ENCODE assay signal across 19 cellular contexts in the genomic region with DNA sequence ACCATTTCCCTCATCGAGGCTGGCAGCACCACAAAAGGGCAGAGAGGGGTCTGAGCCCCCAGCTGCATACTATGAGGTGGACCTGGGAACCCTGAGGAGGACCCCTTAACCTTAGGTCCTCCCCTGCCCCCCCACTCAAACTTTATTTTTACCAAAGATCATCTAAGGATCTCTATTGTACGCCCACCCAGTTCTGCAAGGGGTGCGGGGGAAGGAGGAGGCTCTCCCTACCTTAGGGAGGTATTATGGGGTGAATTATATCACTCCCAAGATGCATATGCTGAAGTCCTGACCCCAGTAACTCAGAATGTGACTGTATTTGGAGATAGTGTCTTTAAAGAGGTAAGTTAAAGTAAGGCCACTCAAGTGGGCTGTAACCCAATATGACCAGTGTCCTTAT. TPM values are rescaled to one million over a fixed set of nuclear protein-coding genes. Genes with fewer than 3 reads are reported as not detected.
DNase-seq lines count a peak whose midpoint lies in the region; ATAC-seq and TF ChIP-seq lines count a peak whose summit lies in the region.
"Had no signal": no experiment of that assay in that cellular context is flagged by ENCODE, and none has a peak within 500 bp of the region (broad histone marks: within the 10 kb centered on the region; RNA-seq: fewer than 3 reads in every experiment).

No MANE protein-coding gene starts in this region.

- no TSS peak for BruUV-seq in Caco-2 (replicated peaks; lab: Mats Ljungman, UMichigan)

- no peak overlapping the region for H2AFZ ChIP-seq in trophoblast cell (ENCODE audit: insufficient read depth, low read length, poor library complexity)

- no peak overlapping the region for H4K12ac ChIP-seq in trophoblast cell (ENCODE audit: low read depth, low read length)

- H3K9ac ChIP-seq in trophoblast cell (ENCODE audit: low read length) = no peak overlapping the region
- H3K9ac ChIP-seq: BLaER1 had no signal

- H3K4me1 Mint-ChIP-seq in Caco-2 (ENCODE audit: low read depth, unreplicated experiment) (peaks cover 38% of the 10 kb centered on the region), T-helper 17 cell (peaks cover 4% of the 10 kb centered on the region)
- H3K4me1 Mint-ChIP-seq: CD14-positive monocyte; CD4-positive, alpha-beta memory T cell; CD4-positive, CD25-positive, alpha-beta regulatory T cell; CD8-positive, alpha-beta memory T cell had no signal

- no peak overlapping the region for H3K18ac ChIP-seq in trophoblast cell (ENCODE audit: low read length)

- no peaks in the 10 kb centered on the region for H3K36me3 Mint-ChIP-seq in Caco-2 (ENCODE audit: insufficient read depth, unreplicated experiment)
- no peaks in the 10 kb centered on the region for H3K36me3 Mint-ChIP-seq in T-helper 17 cell (ENCODE audit: low read depth)
- H3K36me3 Mint-ChIP-seq: CD14-positive monocyte; CD4-positive, alpha-beta memory T cell; CD4-positive, CD25-positive, alpha-beta regulatory T cell; CD8-positive, alpha-beta memory T cell had no signal

- DNase-seq in Caco-2 (no peak), T-helper 17 cell (no peak), trophoblast cell (no peak), NCI-H2171 (lab: John Stamatoyannopoulos, UW) (no peak), gastrocnemius medialis (no peak)
- no peak for DNase-seq in activated CD4-positive, alpha-beta T cell treated with anti-CD3 and anti-CD28 coated beads for 1 hour
- DNase-seq: 8988T; ACHN; BE2C; C1 segment of cervical spinal cord; Calu3; CD4-positive, alpha-beta memory T cell; CD4-positive, CD25-positive, alpha-beta regulatory T cell; CD8-positive, alpha-beta memory T cell; COR-L47; DMS79; GF-D8 had no signal

- no peak overlapping the region for H3K14ac ChIP-seq in trophoblast cell (ENCODE audit: low read length)

- no CpG with 5 or more reads among the region's 3 CpGs for WGBS in trophoblast cell (ENCODE audit: extremely low coverage, insufficient coverage, insufficient read length)

- no peaks in the 10 kb centered on the region for H3K9me3 ChIP-seq in Caco-2
- H3K9me3 ChIP-seq in T-helper 17 cell (ENCODE audit: control insufficient read depth, low read length, poor library complexity, severe bottlenecking) = no peaks in the 10 kb centered on the region
- H3K9me3 ChIP-seq in trophoblast cell (ENCODE audit: insufficient read depth, low read depth, low read length) = no peaks in the 10 kb centered on the region
- H3K9me3 ChIP-seq in gastrocnemius medialis = no peaks in the 10 kb centered on the region
- H3K9me3 ChIP-seq: BE2C, BLaER1 had no signal

- no peak overlapping the region for H2BK120ac ChIP-seq in trophoblast cell (ENCODE audit: insufficient read depth, low read length, poor library complexity)

- H3K27me3 Mint-ChIP-seq in Caco-2 (ENCODE audit: insufficient read depth, unreplicated experiment) (no peaks in the 10 kb centered on the region), T-helper 17 cell (peaks cover 62% of the 10 kb centered on the region)

- no peak for ATAC-seq in T-helper 17 cell
- no peak for ATAC-seq in gastrocnemius medialis

- H4K8ac ChIP-seq in trophoblast cell (ENCODE audit: low read depth, low read length) = no peak overlapping the region

- no peaks in the 10 kb centered on the region for H3K27me3 ChIP-seq in Caco-2 (replicated peaks; ENCODE audit: control insufficient read depth, insufficient read depth, low read length)
- no peaks in the 10 kb centered on the region for H3K27me3 ChIP-seq in trophoblast cell (ENCODE audit: insufficient read depth, low read length)
- no peaks in the 10 kb centered on the region for H3K27me3 ChIP-seq in gastrocnemius medialis
- H3K27me3 ChIP-seq: BE2C, BLaER1 had no signal

- H3K4me2 ChIP-seq in trophoblast cell (ENCODE audit: low read length) = no peak overlapping the region
- H3K4me2 ChIP-seq: BLaER1 had no signal

- intact Hi-C loops in Caco-2 (cut with micrococcal nuclease; ENCODE audit: unreplicated experiment) (no loop called here), gastrocnemius medialis (cut with DNase I; ENCODE audit: low total_unique reads) (no loop called here)

- no peak for TF ChIP-seq POLR2A in gastrocnemius medialis (IDR thresholded peaks at IDR 0.05)

- H3K79me2 ChIP-seq in trophoblast cell (ENCODE audit: control insufficient read depth, insufficient read depth, low read length, poor library complexity) = no peaks in the 10 kb centered on the region

- H3K4me3 ChIP-seq in Caco-2 (ENCODE audit: low read depth, low read length) (no peak overlapping the region), trophoblast cell (ENCODE audit: low read depth, low read length) (no peak overlapping the region), gastrocnemius medialis (no peak overlapping the region)
- H3K4me3 ChIP-seq: BLaER1 had no signal

- no peak overlapping the region for H3K27ac ChIP-seq in trophoblast cell (ENCODE audit: low read depth, low read length)
- no peak overlapping the region for H3K27ac ChIP-seq in gastrocnemius medialis
- H3K27ac ChIP-seq: BLaER1 had no signal

- H4K91ac ChIP-seq in trophoblast cell (ENCODE audit: low read depth, low read length) = no peak overlapping the region

- TF ChIP-seq CTCF in Caco-2 (IDR thresholded peaks at IDR 0.05; ENCODE audit: insufficient read depth in 1 of 2, low read depth in 1 of 2, low read length in 1 of 2, severe bottlenecking in 1 of 2, unreplicated experiment in 1 of 2) (no peak), gastrocnemius medialis (IDR thresholded peaks at IDR 0.05 in 4 of 5, conservative IDR thresholded peaks at IDR 0.05 in 1 of 5) (no peak)

- CTCF ChIA-PET in Caco-2 (lab: Charles Lee) = no interaction called here

- no peaks in the 10 kb centered on the region for H3K9me3 Mint-ChIP-seq in Caco-2 (ENCODE audit: unreplicated experiment)
- H3K9me3 Mint-ChIP-seq: CD4-positive, alpha-beta memory T cell; CD8-positive, alpha-beta memory T cell had no signal

- H2BK5ac ChIP-seq in trophoblast cell (ENCODE audit: low read depth, low read length, poor library complexity) = no peak overlapping the region

- no peak overlapping the region for H3K4ac ChIP-seq in trophoblast cell (ENCODE audit: low read depth, low read length)

- peak overlapping the region; percentile 42 for H3K27ac Mint-ChIP-seq in Caco-2 (ENCODE audit: unreplicated experiment)
- peak overlapping the region; percentile 29 for H3K27ac Mint-ChIP-seq in T-helper 17 cell
- H3K27ac Mint-ChIP-seq: CD14-positive monocyte; CD4-positive, alpha-beta memory T cell; CD4-positive, CD25-positive, alpha-beta regulatory T cell; CD8-positive, alpha-beta memory T cell had no signal

- peak overlapping the region; percentile 44 for H2AK5ac ChIP-seq in trophoblast cell (ENCODE audit: low read length)

- peak overlapping the region; percentile 47 for H2BK12ac ChIP-seq in trophoblast cell (ENCODE audit: low read length)

- H3K4me3 Mint-ChIP-seq in Caco-2 (ENCODE audit: unreplicated experiment) (no peak overlapping the region), T-helper 17 cell (no peak overlapping the region)
- H3K4me3 Mint-ChIP-seq: CD4-positive, alpha-beta memory T cell; CD4-positive, CD25-positive, alpha-beta regulatory T cell; CD8-positive, alpha-beta memory T cell had no signal

- no peak overlapping the region for H3K23ac ChIP-seq in trophoblast cell (ENCODE audit: low read length)

- H3K79me1 ChIP-seq in trophoblast cell (ENCODE audit: low read length) = peaks cover 14% of the 10 kb centered on the region

- H3K36me3 ChIP-seq in Caco-2 (ENCODE audit: control insufficient read depth, insufficient read depth, low read length) (no peaks in the 10 kb centered on the region), trophoblast cell (ENCODE audit: control insufficient read depth in 1 of 2, insufficient read depth in 2 of 2, low read length in 2 of 2) (no peaks in the 10 kb centered on the region), gastrocnemius medialis (no peaks in the 10 kb centered on the region)
- H3K36me3 ChIP-seq: BE2C, BLaER1 had no signal

- H3K4me1 ChIP-seq in Caco-2 (peaks cover 36% of the 10 kb centered on the region), trophoblast cell (ENCODE audit: control insufficient read depth in 1 of 2, insufficient read depth in 2 of 2, low read length in 2 of 2) (peaks cover 12 to 14% of the 10 kb centered on the region in 2 experiments), gastrocnemius medialis (peaks cover 0 to 6% of the 10 kb centered on the region in 2 donors)
- H3K4me1 ChIP-seq: BE2C had no signal

- POLR2A ChIA-PET in Caco-2 (lab: Charles Lee) = no interaction called here

- in situ Hi-C loops in gastrocnemius medialis (cut with MboI; ENCODE audit: low sequenced_read_pairs in 4 of 4) = no loop called here

RNA-seq across cellular contexts. Expression of a gene that starts 26.8 kb away (rescaled TPM):
- total RNA-seq in Caco-2 (2022) (187 and 198 TPM in 2 replicates), T-helper 17 cell (not detected), gastrocnemius medialis (10 to 100 TPM in 3 of 4 donors, 1 to 10 TPM in 1; 7.9 to 13.5 (median 11.7) TPM)
- 34.8 and 40.1 TPM in 2 replicates for polyA plus RNA-seq in trophoblast cell (2013)
- total RNA-seq: CD4-positive, alpha-beta memory T cell; CD4-positive, CD25-positive, alpha-beta regulatory T cell; CD8-positive, alpha-beta memory T cell had no signal
- polyA plus RNA-seq: CD14-positive monocyte; CD4-positive, alpha-beta memory T cell; CD4-positive, CD25-positive, alpha-beta regulatory T cell; CD8-positive, alpha-beta memory T cell had no signal

Comparison
In these comparisons a context has a peak if more than half of its experiments do, and no peak if none do; other contexts are left out.
1. RNA of a gene that starts 26.8 kb away (total RNA-seq): 187 to 198 TPM in Caco-2; 7.9 to 13.5 TPM in gastrocnemius medialis and not detected in T-helper 17 cell; every median in the first group is over 10 times any median in the second.